In the genomic region with DNA sequence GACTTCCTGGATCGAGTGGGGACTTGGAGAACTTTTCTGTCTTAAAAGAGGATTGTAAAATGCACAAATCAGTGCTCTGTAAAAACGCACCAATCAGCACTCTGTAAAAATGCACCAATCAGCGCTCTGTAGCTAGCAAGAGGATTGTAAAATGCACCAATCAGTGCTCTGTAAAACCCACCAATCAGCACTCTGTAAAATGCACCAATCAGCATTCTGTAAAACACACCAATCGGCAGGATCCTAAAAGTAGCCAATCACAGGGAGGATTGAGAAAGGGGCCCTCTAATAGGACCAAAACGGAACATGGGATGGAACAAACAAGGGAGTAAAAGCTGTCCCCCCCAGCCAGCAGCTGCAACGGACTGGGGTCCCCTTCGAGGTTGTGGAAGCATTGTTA, we compare ENCODE assay signal across 27 cellular contexts.
"Had no signal": no experiment of that assay in that cellular context is flagged by ENCODE, and none has a peak within 500 bp of the region (broad histone marks: within the 10 kb centered on the region; RNA-seq: fewer than 3 reads in every experiment).

No MANE protein-coding gene starts in this region.

- H3K4me3 ChIP-seq: coronary artery, dorsolateral prefrontal cortex, esophagus squamous epithelium, gastrocnemius medialis, heart right ventricle, left lung, lower lobe of right lung, mucosa of descending colon had no signal

- H3K4me1 Mint-ChIP-seq: naive B cell had no signal

- H3K27ac ChIP-seq: coronary artery, dorsolateral prefrontal cortex, epithelial cell of prostate, esophagus squamous epithelium, gastrocnemius medialis, heart right ventricle, left lung, lower lobe of right lung had no signal

- H3K4me1 ChIP-seq: esophagus squamous epithelium, gastrocnemius medialis, heart right ventricle, left lung, lower lobe of right lung had no signal

- H3K27me3 Mint-ChIP-seq: naive B cell had no signal

- ATAC-seq: esophagus mucosa, gastrocnemius medialis, heart right ventricle, left cardiac atrium, left lung, left ventricle myocardium superior, lower lobe of right lung, mucosa of descending colon had no signal

- H3K36me3 ChIP-seq: esophagus squamous epithelium, gastrocnemius medialis, heart right ventricle, left lung, lower lobe of right lung had no signal

- DNase-seq: dermis blood vessel endothelial cell; dorsolateral prefrontal cortex; effector CD4-positive, alpha-beta T cell; effector memory CD4-positive, alpha-beta T cell; erythroblast; esophagus squamous epithelium; foreskin fibroblast; foreskin melanocyte; gastrocnemius medialis; glutamatergic neuron; head of caudate nucleus; heart right ventricle; hippocampal formation; left cardiac atrium; left lung; left ventricle myocardium superior; lower lobe of right lung; mesenchymal stem cell; mucosa of descending colon; naive B cell had no signal

- H3K4me3 Mint-ChIP-seq: mesothelial cell of epicardium, naive B cell had no signal

- H3K36me3 Mint-ChIP-seq: mesothelial cell of epicardium, naive B cell had no signal

- H3K9me3 ChIP-seq: gastrocnemius medialis, left lung, lower lobe of right lung, mucosa of descending colon had no signal

- H3K27me3 ChIP-seq: dorsolateral prefrontal cortex, esophagus squamous epithelium, gastrocnemius medialis, heart right ventricle, left lung had no signal

- FAIRE-seq: colon, islet of Langerhans, keratinocyte had no signal

- H3K27ac Mint-ChIP-seq: mesothelial cell of epicardium, naive B cell had no signal
